In genomic region chr17:1109606-1110523, GRCh38 we compare ENCODE assay signal across 1 cellular context.
TF ChIP-seq lines count a peak whose summit lies in the region.

No MANE protein-coding gene starts in this region.

TF ChIP-seq in H1, 55 proteins besides CTCF, POLR2A, EP300 and RAD21 (continued from another document):
- TF ChIP-seq CHD7 (IDR thresholded peaks at IDR 0.05; ENCODE audit: insufficient replicate concordance, low read length) (no peak), CBX8 (IDR thresholded peaks at IDR 0.05; ENCODE audit: borderline replicate concordance, low read depth, low read length) (no peak), MAX (IDR thresholded peaks at IDR 0.05) (no peak), CHD2 (IDR thresholded peaks at IDR 0.05; ENCODE audit: low read length) (no peak), ATF2 (IDR thresholded peaks at IDR 0.05; ENCODE audit: low read length) (no peak), YY1 (IDR thresholded peaks at IDR 0.05; ENCODE audit: low read depth, low read length) (no peak; the same call in 1 of the 2 replicates)
